21 cellular contexts compared by ENCODE assay signal in genomic region chr14:100769035-100769939, GRCh38. TPM values are rescaled to one million over a fixed set of nuclear protein-coding genes. Genes with fewer than 3 reads are reported as not detected.
"Had no signal": no experiment of that assay in that cellular context is flagged by ENCODE, and none has a peak within 500 bp of the region (broad histone marks: within the 10 kb centered on the region; RNA-seq: fewer than 3 reads in every experiment).

No MANE protein-coding gene starts in this region.

- H3K9me3 Mint-ChIP-seq: activated T-helper 17 cell treated with anti-CD3 and anti-CD28 coated beads, Interleukin-2, amount 50 U/mL, for 72 hours; natural killer cell treated with Interleukin-12 subunit alpha and Interleukin-12 subunit beta and Interleukin-15 and Interleukin-18, amount 100 ng/mL, for 72 hours; stimulated activated naive CD8-positive, alpha-beta T cell treated with anti-CD3 and anti-CD28 coated beads, Interleukin-15, amount 100 ng/mL, for 72 hours had no signal

- H3K4me3 ChIP-seq: body of pancreas, dorsolateral prefrontal cortex, lower lobe of right lung, skin epidermis, suprapubic skin, transverse colon, vagina had no signal

- DNase-seq: activated CD4-positive, alpha-beta T cell treated with anti-CD3 and anti-CD28 coated beads, Interleukin-2, amount 50 U/mL, for 4 hours; activated CD8-positive, alpha-beta memory T cell treated with anti-CD3 and anti-CD28 coated beads, Interleukin-2, amount 10 ng/mL, durations not matched to agents 7 days and 5 days; activated naive CD4-positive, alpha-beta T cell treated with anti-CD3 and anti-CD28 coated beads for 36 hours; activated T-cell treated with anti-CD3 and anti-CD28 coated beads, Interleukin-2, amount 50 U/mL, for 1 hour; body of pancreas; erythroblast; left cardiac atrium; lower lobe of right lung; occipital lobe; stimulated activated CD4-positive, alpha-beta T cell treated with anti-CD3 and anti-CD28 coated beads, Interleukin-4, amount 100 ng/mL, for 1 hour; stimulated activated naive CD8-positive, alpha-beta T cell treated with anti-CD3 and anti-CD28 coated beads, Interleukin-15, amount 100 ng/mL, for 72 hours; transverse colon had no signal

- H3K36me3 ChIP-seq: lower lobe of right lung, suprapubic skin, transverse colon, vagina had no signal

- H3K27ac Mint-ChIP-seq: activated CD8-positive, alpha-beta memory T cell treated with anti-CD3 and anti-CD28 coated beads, Interleukin-2, amount 10 ng/mL, durations not matched to agents 7 days and 5 days; activated naive CD4-positive, alpha-beta T cell treated with anti-CD3 and anti-CD28 coated beads for 36 hours; activated T-helper 17 cell treated with anti-CD3 and anti-CD28 coated beads, Interleukin-2, amount 50 U/mL, for 72 hours; mesothelial cell of epicardium; natural killer cell treated with Interleukin-12 subunit alpha and Interleukin-12 subunit beta and Interleukin-15 and Interleukin-18, amount 100 ng/mL, for 72 hours; stimulated activated naive CD8-positive, alpha-beta T cell treated with anti-CD3 and anti-CD28 coated beads, Interleukin-15, amount 100 ng/mL, for 72 hours had no signal

- H3K4me1 Mint-ChIP-seq: activated CD8-positive, alpha-beta memory T cell treated with anti-CD3 and anti-CD28 coated beads, Interleukin-2, amount 10 ng/mL, durations not matched to agents 7 days and 5 days; activated T-helper 17 cell treated with anti-CD3 and anti-CD28 coated beads, Interleukin-2, amount 50 U/mL, for 72 hours; stimulated activated naive CD8-positive, alpha-beta T cell treated with anti-CD3 and anti-CD28 coated beads, Interleukin-15, amount 100 ng/mL, for 72 hours had no signal

- H3K27me3 Mint-ChIP-seq: activated CD8-positive, alpha-beta memory T cell treated with anti-CD3 and anti-CD28 coated beads, Interleukin-2, amount 10 ng/mL, durations not matched to agents 7 days and 5 days; stimulated activated naive CD8-positive, alpha-beta T cell treated with anti-CD3 and anti-CD28 coated beads, Interleukin-15, amount 100 ng/mL, for 72 hours had no signal

- H3K4me3 Mint-ChIP-seq: activated CD8-positive, alpha-beta memory T cell treated with anti-CD3 and anti-CD28 coated beads, Interleukin-2, amount 10 ng/mL, durations not matched to agents 7 days and 5 days; activated naive CD4-positive, alpha-beta T cell treated with anti-CD3 and anti-CD28 coated beads for 36 hours; activated T-helper 17 cell treated with anti-CD3 and anti-CD28 coated beads, Interleukin-2, amount 50 U/mL, for 72 hours; mesothelial cell of epicardium; natural killer cell treated with Interleukin-12 subunit alpha and Interleukin-12 subunit beta and Interleukin-15 and Interleukin-18, amount 100 ng/mL, for 72 hours; stimulated activated naive CD8-positive, alpha-beta T cell treated with anti-CD3 and anti-CD28 coated beads, Interleukin-15, amount 100 ng/mL, for 72 hours had no signal

- H3K27ac ChIP-seq: body of pancreas, dorsolateral prefrontal cortex, lower lobe of right lung, skin epidermis, suprapubic skin, transverse colon, vagina had no signal

- H3K27me3 ChIP-seq: body of pancreas, vagina had no signal

- H3K36me3 Mint-ChIP-seq: activated CD8-positive, alpha-beta memory T cell treated with anti-CD3 and anti-CD28 coated beads, Interleukin-2, amount 10 ng/mL, durations not matched to agents 7 days and 5 days; natural killer cell treated with Interleukin-12 subunit alpha and Interleukin-12 subunit beta and Interleukin-15 and Interleukin-18, amount 100 ng/mL, for 72 hours had no signal

- H3K9me3 ChIP-seq: body of pancreas, lower lobe of right lung, suprapubic skin, transverse colon, vagina had no signal

- H3K4me1 ChIP-seq: body of pancreas, lower lobe of right lung, suprapubic skin, transverse colon, vagina had no signal

RNA-seq across cellular contexts. Expression of gene DLK1, which starts 42.6 kb away (rescaled TPM):
- total RNA-seq: activated CD8-positive, alpha-beta memory T cell treated with anti-CD3 and anti-CD28 coated beads, Interleukin-2, amount 10 ng/mL, durations not matched to agents 7 days and 5 days; activated naive CD4-positive, alpha-beta T cell treated with anti-CD3 and anti-CD28 coated beads for 36 hours; activated T-helper 17 cell treated with anti-CD3 and anti-CD28 coated beads, Interleukin-2, amount 50 U/mL, for 72 hours; frontal cortex; lower lobe of right lung; natural killer cell treated with Interleukin-12 subunit alpha and Interleukin-12 subunit beta and Interleukin-15 and Interleukin-18, amount 100 ng/mL, for 72 hours; suprapubic skin; T-helper 2 cell treated with Interferon-gamma antibody and Interleukin-4, amounts not matched to agents 100 ng/mL and 5 ng/mL, for 36 hours; transverse colon had no signal

RNA-seq across cellular contexts. Expression of gene MEG3, which starts 56.6 kb away (rescaled TPM):
- total RNA-seq: activated CD8-positive, alpha-beta memory T cell treated with anti-CD3 and anti-CD28 coated beads, Interleukin-2, amount 10 ng/mL, durations not matched to agents 7 days and 5 days; activated naive CD4-positive, alpha-beta T cell treated with anti-CD3 and anti-CD28 coated beads for 36 hours; activated T-helper 17 cell treated with anti-CD3 and anti-CD28 coated beads, Interleukin-2, amount 50 U/mL, for 72 hours; natural killer cell treated with Interleukin-12 subunit alpha and Interleukin-12 subunit beta and Interleukin-15 and Interleukin-18, amount 100 ng/mL, for 72 hours; T-helper 2 cell treated with Interferon-gamma antibody and Interleukin-4, amounts not matched to agents 100 ng/mL and 5 ng/mL, for 36 hours had no signal
